1 cellular context compared by ENCODE assay signal in the genomic region with DNA sequence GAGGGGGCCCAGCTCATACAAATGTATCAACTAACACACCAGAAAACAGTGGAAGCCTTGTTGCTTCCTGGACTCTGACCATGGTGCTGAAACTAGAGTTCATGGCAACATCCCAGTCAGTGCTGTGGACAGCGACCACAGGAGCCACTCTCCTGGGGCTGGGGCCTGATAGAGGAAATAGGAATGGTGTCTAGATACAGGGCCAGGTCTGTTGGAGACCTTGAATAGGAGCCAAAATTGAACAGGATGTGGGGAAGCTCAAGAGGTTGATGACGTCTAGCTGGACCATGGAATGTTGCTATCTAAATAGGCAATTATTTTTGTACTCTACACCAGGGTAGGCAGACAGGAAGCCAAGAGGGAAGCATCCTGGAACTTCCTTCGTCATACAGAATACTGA.
TF ChIP-seq lines count a peak whose summit lies in the region.

No MANE protein-coding gene starts in this region.

TF ChIP-seq in HCT116, 20 proteins besides CTCF, POLR2A, EP300 and RAD21 (continued from another document):
- TF ChIP-seq, protein P1, sequence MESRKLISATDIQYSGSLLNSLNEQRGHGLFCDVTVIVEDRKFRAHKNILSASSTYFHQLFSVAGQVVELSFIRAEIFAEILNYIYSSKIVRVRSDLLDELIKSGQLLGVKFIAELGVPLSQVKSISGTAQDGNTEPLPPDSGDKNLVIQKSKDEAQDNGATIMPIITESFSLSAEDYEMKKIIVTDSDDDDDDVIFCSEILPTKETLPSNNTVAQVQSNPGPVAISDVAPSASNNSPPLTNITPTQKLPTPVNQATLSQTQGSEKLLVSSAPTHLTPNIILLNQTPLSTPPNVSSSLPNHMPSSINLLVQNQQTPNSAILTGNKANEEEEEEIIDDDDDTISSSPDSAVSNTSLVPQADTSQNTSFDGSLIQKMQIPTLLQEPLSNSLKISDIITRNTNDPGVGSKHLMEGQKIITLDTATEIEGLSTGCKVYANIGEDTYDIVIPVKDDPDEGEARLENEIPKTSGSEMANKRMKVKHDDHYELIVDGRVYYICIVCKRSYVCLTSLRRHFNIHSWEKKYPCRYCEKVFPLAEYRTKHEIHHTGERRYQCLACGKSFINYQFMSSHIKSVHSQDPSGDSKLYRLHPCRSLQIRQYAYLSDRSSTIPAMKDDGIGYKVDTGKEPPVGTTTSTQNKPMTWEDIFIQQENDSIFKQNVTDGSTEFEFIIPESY (IDR thresholded peaks at IDR 0.05; ENCODE audit: extremely low read depth, insufficient replicate concordance, low read length) = no peak
